ENCODE assay signal across 21 cellular contexts in the genomic region with DNA sequence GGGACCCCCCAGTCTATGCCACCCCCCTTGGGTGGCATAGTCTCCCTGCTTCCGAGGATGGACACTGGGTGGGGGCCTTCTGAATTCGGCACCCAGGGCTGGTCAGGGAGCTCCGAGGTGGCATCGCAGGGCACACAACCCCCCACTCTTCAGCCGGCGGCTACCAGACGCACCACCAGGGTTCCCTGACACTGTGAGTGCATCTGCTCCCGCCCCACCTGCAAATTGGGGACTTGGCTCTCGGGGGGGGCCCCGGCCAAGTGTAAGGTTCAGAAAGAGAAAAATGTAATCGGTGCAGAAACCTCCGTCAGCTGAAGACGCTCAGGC. TPM values are rescaled to one million over a fixed set of nuclear protein-coding genes. Genes with fewer than 3 reads are reported as not detected.
A peak's percentile ranks its signal among the peaks of the same experiment; 100 is the strongest.
DNase-seq lines count a peak whose midpoint lies in the region; ATAC-seq and TF ChIP-seq lines count a peak whose summit lies in the region.
"Had no signal": no experiment of that assay in that cellular context is flagged by ENCODE, and none has a peak within 500 bp of the region (broad histone marks: within the 10 kb centered on the region; RNA-seq: fewer than 3 reads in every experiment).

No MANE protein-coding gene starts in this region.

- no peaks in the 10 kb centered on the region for H4K20me1 ChIP-seq in osteoblast (ENCODE audit: insufficient read depth, low read length)

- H3K27ac Mint-ChIP-seq in glutamatergic neuron (ENCODE audit: unreplicated experiment) = peak overlapping the region; percentile 24
- H3K27ac Mint-ChIP-seq: B cell; CD4-positive, alpha-beta memory T cell had no signal

- TF ChIP-seq CTCF in left ventricle myocardium inferior (IDR thresholded peaks at IDR 0.05; ENCODE audit: borderline replicate concordance) = no peak
- TF ChIP-seq CTCF in glutamatergic neuron (IDR thresholded peaks at IDR 0.05; ENCODE audit: partially characterized antibody, unreplicated experiment) = no peak
- TF ChIP-seq CTCF in osteoblast (IDR thresholded peaks at IDR 0.05; ENCODE audit: extremely low read depth, low read depth, low read length) = no peak

- no peak overlapping the region for H3K4me3 ChIP-seq in left ventricle myocardium inferior
- H3K4me3 ChIP-seq in osteoblast (ENCODE audit: insufficient read depth, low read length) = no peak overlapping the region
- H3K4me3 ChIP-seq: GM23248 had no signal

- ATAC-seq in Right ventricle myocardium inferior (no peak), HG03565 (IDR thresholded peaks at IDR 0.05; ENCODE audit: unreplicated experiment) (no peak)

- H3K9me3 ChIP-seq in left ventricle myocardium inferior (replicated peaks) (no peaks in the 10 kb centered on the region), osteoblast (ENCODE audit: low read depth, low read length) (no peaks in the 10 kb centered on the region)

- no peak overlapping the region for H3K27ac ChIP-seq in left ventricle myocardium inferior (replicated peaks)
- no peak overlapping the region for H3K27ac ChIP-seq in osteoblast (ENCODE audit: low read depth, low read length)
- H3K27ac ChIP-seq: 22Rv1, GM23248 had no signal

- DNase-seq in Right ventricle myocardium inferior (ENCODE audit: missing footprints) = peak; percentile 40
- DNase-seq in left ventricle myocardium inferior = no peak
- no peak for DNase-seq in glutamatergic neuron
- DNase-seq in osteoblast (ENCODE audit: insufficient read length, low spot score, missing footprints) = peak; percentile 81
- DNase-seq in NCI-H1105 (lab: John Stamatoyannopoulos, UW) = no peak
- DNase-seq: C1 segment of cervical spinal cord, Calu3, COR-L47, DMS53, DMS79 treated with DMSO at 0.1 percent for 48 hours, GF-D8, GM23248, H7, HCEC 1CT had no signal

- H2AFZ ChIP-seq in osteoblast (ENCODE audit: low read length) = no peak overlapping the region
- H2AFZ ChIP-seq: GM23248 had no signal

- intact Hi-C loops in Right ventricle myocardium inferior (cut with DNase I) (no loop called here), left ventricle myocardium inferior (cut with micrococcal nuclease) (no loop called here)

- no peaks in the 10 kb centered on the region for H3K36me3 Mint-ChIP-seq in glutamatergic neuron (ENCODE audit: unreplicated experiment)
- H3K36me3 Mint-ChIP-seq: CD4-positive, alpha-beta memory T cell had no signal

- no peak overlapping the region for H3K4me2 ChIP-seq in osteoblast (ENCODE audit: insufficient read depth, low read length)

- H3K4me1 ChIP-seq in left ventricle myocardium inferior (peaks cover 8% of the 10 kb centered on the region), osteoblast (ENCODE audit: insufficient read depth, low read length) (peaks cover 11% of the 10 kb centered on the region)

- H3K27me3 ChIP-seq in left ventricle myocardium inferior (ENCODE audit: low read depth) = peaks cover 75% of the 10 kb centered on the region
- no peaks in the 10 kb centered on the region for H3K27me3 ChIP-seq in osteoblast (ENCODE audit: insufficient read depth, low read length)

- H3K4me1 Mint-ChIP-seq in glutamatergic neuron (ENCODE audit: low read depth, unreplicated experiment) = peaks cover 17% of the 10 kb centered on the region
- H3K4me1 Mint-ChIP-seq: B cell; CD4-positive, alpha-beta memory T cell had no signal

- peaks cover 3% of the 10 kb centered on the region for H3K9me3 Mint-ChIP-seq in glutamatergic neuron (ENCODE audit: unreplicated experiment)

- H3K36me3 ChIP-seq in left ventricle myocardium inferior (no peaks in the 10 kb centered on the region), osteoblast (ENCODE audit: insufficient read depth, low read length) (no peaks in the 10 kb centered on the region)

- H3K27me3 Mint-ChIP-seq in glutamatergic neuron (ENCODE audit: unreplicated experiment) = peaks cover 2% of the 10 kb centered on the region
- H3K27me3 Mint-ChIP-seq: B cell had no signal

- no peaks in the 10 kb centered on the region for H3K79me2 ChIP-seq in osteoblast (ENCODE audit: insufficient read depth, low read length)

- no peak overlapping the region for H3K4me3 Mint-ChIP-seq in glutamatergic neuron (ENCODE audit: unreplicated experiment)
- H3K4me3 Mint-ChIP-seq: B cell had no signal

RNA-seq across cellular contexts. Expression of gene QSOX2, which starts 12.7 kb away (rescaled TPM):
- total RNA-seq in Right ventricle myocardium inferior (8.3 TPM), left ventricle myocardium inferior (8.0 TPM), glutamatergic neuron (ENCODE audit: unreplicated experiment) (21.2 TPM), osteoblast (6.8 and 12.7 TPM in 2 replicates)

RNA-seq across cellular contexts. Expression of gene CCDC187, which starts 45.6 kb away (rescaled TPM):
- total RNA-seq in Right ventricle myocardium inferior = not detected
- total RNA-seq in left ventricle myocardium inferior = not detected
- total RNA-seq in glutamatergic neuron (ENCODE audit: unreplicated experiment) = 15.8 TPM
- under 0.01 TPM in 1 of 2 replicates, not detected in the other for total RNA-seq in osteoblast
- total RNA-seq: CD4-positive, alpha-beta memory T cell; Daoy; GM23248; H1; H7 had no signal

RNA-seq across cellular contexts. Expression of gene LHX3, which starts 53.3 kb away (rescaled TPM):
- total RNA-seq in Right ventricle myocardium inferior (not detected), left ventricle myocardium inferior (not detected), glutamatergic neuron (ENCODE audit: unreplicated experiment) (0.81 TPM), osteoblast (under 0.01 TPM in 1 of 2 replicates, not detected in the other)
- total RNA-seq: Calu3; CD4-positive, alpha-beta memory T cell; Daoy; G401; GM23248; H1 had no signal

Comparison
In these comparisons a context has a peak if more than half of its experiments do, and no peak if none do; other contexts are left out.
1. DNase-seq: peak in Right ventricle myocardium inferior (single experiment) and osteoblast (single experiment); none in left ventricle myocardium inferior (single experiment), glutamatergic neuron (single experiment) and NCI-H1105 (single experiment).
2. RNA of gene CCDC187, which starts 45.6 kb away (total RNA-seq): 15.8 TPM in glutamatergic neuron (single experiment); not detected in Right ventricle myocardium inferior (single experiment), not detected in left ventricle myocardium inferior (single experiment) and under 0.01 TPM in osteoblast; every median in the first group is over 10 times any median in the second.